ENCODE assay signal across 1 cellular context in the genomic region with DNA sequence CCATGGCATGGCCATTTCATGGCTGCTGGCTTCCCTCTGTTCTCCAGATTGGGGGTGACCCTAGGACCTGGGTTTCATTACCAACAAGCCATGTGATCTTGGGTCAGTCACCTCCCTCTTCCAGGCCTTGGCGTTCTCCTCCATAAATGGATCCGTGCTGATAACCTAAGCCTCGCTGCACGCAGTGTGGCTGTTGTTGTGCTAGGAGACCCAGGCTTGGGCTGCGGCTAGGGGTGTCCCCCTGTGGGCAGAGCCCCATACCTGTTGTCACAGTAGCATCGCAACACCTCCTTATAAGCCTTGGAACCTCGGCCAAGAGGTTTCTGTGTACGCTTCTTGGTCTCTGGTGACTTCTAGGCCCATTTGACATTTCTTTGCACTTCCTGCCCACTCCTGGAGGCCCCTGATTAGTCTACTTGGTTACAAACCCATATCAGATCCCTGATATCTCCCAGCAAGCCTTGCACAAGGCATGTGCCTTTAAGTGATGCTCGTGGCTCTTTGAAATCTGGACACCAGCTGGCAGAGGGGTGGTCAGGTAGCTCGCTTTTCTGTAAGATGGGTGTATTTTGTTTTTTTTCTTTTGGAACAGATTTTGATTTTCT.
TF ChIP-seq lines count a peak whose summit lies in the region.

No MANE protein-coding gene starts in this region.

TF ChIP-seq in K562, 482 proteins besides CTCF, POLR2A, EP300 and RAD21 (continues in another document):
- TF ChIP-seq SMARCA5 (IDR thresholded peaks at IDR 0.05) = no peak
- TF ChIP-seq L3MBTL2 (IDR thresholded peaks at IDR 0.05) = peak; percentile 67
- peak; percentile 65 for TF ChIP-seq DACH1 (IDR thresholded peaks at IDR 0.05; ENCODE audit: partially characterized antibody)
- TF ChIP-seq ZNF134 (CRISPR knock-in tag; conservative IDR thresholded peaks at IDR 0.05) = 0 out of 2 replicates have a peak, but pooled peaks have one; percentile 24
- 0 out of 4 replicates have a peak, but pooled peaks of 1 of the 2 experiments have one; percentile 10 for TF ChIP-seq KDM1A (IDR thresholded peaks at IDR 0.05)
- 0 out of 2 replicates have a peak, but pooled peaks have one; percentile 49 for TF ChIP-seq NR2C2 (CRISPR knock-in tag; IDR thresholded peaks at IDR 0.05)
- no peak for TF ChIP-seq NR2C2 (tag; IDR thresholded peaks at IDR 0.05)
- TF ChIP-seq, protein P1, sequence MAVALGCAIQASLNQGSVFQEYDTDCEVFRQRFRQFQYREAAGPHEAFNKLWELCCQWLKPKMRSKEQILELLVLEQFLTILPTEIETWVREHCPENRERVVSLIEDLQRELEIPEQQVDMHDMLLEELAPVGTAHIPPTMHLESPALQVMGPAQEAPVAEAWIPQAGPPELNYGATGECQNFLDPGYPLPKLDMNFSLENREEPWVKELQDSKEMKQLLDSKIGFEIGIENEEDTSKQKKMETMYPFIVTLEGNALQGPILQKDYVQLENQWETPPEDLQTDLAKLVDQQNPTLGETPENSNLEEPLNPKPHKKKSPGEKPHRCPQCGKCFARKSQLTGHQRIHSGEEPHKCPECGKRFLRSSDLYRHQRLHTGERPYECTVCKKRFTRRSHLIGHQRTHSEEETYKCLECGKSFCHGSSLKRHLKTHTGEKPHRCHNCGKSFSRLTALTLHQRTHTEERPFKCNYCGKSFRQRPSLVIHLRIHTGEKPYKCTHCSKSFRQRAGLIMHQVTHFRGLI (CRISPR knock-in tag; IDR thresholded peaks at IDR 0.05) = peak; percentile 13; the same call in 1 of the 2 replicates
- TF ChIP-seq, protein P2, sequence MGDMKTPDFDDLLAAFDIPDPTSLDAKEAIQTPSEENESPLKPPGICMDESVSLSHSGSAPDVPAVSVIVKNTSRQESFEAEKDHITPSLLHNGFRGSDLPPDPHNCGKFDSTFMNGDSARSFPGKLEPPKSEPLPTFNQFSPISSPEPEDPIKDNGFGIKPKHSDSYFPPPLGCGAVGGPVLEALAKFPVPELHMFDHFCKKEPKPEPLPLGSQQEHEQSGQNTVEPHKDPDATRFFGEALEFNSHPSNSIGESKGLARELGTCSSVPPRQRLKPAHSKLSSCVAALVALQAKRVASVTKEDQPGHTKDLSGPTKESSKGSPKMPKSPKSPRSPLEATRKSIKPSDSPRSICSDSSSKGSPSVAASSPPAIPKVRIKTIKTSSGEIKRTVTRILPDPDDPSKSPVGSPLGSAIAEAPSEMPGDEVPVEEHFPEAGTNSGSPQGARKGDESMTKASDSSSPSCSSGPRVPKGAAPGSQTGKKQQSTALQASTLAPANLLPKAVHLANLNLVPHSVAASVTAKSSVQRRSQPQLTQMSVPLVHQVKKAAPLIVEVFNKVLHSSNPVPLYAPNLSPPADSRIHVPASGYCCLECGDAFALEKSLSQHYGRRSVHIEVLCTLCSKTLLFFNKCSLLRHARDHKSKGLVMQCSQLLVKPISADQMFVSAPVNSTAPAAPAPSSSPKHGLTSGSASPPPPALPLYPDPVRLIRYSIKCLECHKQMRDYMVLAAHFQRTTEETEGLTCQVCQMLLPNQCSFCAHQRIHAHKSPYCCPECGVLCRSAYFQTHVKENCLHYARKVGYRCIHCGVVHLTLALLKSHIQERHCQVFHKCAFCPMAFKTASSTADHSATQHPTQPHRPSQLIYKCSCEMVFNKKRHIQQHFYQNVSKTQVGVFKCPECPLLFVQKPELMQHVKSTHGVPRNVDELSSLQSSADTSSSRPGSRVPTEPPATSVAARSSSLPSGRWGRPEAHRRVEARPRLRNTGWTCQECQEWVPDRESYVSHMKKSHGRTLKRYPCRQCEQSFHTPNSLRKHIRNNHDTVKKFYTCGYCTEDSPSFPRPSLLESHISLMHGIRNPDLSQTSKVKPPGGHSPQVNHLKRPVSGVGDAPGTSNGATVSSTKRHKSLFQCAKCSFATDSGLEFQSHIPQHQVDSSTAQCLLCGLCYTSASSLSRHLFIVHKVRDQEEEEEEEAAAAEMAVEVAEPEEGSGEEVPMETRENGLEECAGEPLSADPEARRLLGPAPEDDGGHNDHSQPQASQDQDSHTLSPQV (IDR thresholded peaks at IDR 0.05) = peak; percentile 61; the same call in 1 of the 2 replicates
- TF ChIP-seq TRIM24 (IDR thresholded peaks at IDR 0.05) = no peak
- TF ChIP-seq COPS2 (conservative IDR thresholded peaks at IDR 0.05) = no peak
- TF ChIP-seq ETV5 (CRISPR knock-in tag; IDR thresholded peaks at IDR 0.05; ENCODE audit: low read depth) = 0 out of 2 replicates have a peak, but pooled peaks have one; percentile 38
- TF ChIP-seq TEAD4 (IDR thresholded peaks at IDR 0.05; ENCODE audit: low read length) = 0 out of 2 replicates have a peak, but pooled peaks have one; percentile 16
- no peak for TF ChIP-seq TEAD4 (CRISPR knock-in tag; IDR thresholded peaks at IDR 0.05; ENCODE audit: borderline replicate concordance)
- TF ChIP-seq, protein P3, sequence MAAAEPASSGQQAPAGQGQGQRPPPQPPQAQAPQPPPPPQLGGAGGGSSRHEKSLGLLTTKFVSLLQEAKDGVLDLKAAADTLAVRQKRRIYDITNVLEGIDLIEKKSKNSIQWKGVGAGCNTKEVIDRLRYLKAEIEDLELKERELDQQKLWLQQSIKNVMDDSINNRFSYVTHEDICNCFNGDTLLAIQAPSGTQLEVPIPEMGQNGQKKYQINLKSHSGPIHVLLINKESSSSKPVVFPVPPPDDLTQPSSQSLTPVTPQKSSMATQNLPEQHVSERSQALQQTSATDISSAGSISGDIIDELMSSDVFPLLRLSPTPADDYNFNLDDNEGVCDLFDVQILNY (CRISPR knock-in tag; IDR thresholded peaks at IDR 0.05) = peak; percentile 56; the same call in 1 of the 2 replicates
- peak; percentile 31; the same call in 1 of the 2 replicates for TF ChIP-seq ZNF766 (CRISPR knock-in tag; conservative IDR thresholded peaks at IDR 0.05)
- TF ChIP-seq ESRRB (CRISPR knock-in tag; IDR thresholded peaks at IDR 0.05; ENCODE audit: borderline replicate concordance) = no peak
- TF ChIP-seq THRAP3 (IDR thresholded peaks at IDR 0.05; ENCODE audit: borderline replicate concordance) = no peak
- TF ChIP-seq, protein P4, sequence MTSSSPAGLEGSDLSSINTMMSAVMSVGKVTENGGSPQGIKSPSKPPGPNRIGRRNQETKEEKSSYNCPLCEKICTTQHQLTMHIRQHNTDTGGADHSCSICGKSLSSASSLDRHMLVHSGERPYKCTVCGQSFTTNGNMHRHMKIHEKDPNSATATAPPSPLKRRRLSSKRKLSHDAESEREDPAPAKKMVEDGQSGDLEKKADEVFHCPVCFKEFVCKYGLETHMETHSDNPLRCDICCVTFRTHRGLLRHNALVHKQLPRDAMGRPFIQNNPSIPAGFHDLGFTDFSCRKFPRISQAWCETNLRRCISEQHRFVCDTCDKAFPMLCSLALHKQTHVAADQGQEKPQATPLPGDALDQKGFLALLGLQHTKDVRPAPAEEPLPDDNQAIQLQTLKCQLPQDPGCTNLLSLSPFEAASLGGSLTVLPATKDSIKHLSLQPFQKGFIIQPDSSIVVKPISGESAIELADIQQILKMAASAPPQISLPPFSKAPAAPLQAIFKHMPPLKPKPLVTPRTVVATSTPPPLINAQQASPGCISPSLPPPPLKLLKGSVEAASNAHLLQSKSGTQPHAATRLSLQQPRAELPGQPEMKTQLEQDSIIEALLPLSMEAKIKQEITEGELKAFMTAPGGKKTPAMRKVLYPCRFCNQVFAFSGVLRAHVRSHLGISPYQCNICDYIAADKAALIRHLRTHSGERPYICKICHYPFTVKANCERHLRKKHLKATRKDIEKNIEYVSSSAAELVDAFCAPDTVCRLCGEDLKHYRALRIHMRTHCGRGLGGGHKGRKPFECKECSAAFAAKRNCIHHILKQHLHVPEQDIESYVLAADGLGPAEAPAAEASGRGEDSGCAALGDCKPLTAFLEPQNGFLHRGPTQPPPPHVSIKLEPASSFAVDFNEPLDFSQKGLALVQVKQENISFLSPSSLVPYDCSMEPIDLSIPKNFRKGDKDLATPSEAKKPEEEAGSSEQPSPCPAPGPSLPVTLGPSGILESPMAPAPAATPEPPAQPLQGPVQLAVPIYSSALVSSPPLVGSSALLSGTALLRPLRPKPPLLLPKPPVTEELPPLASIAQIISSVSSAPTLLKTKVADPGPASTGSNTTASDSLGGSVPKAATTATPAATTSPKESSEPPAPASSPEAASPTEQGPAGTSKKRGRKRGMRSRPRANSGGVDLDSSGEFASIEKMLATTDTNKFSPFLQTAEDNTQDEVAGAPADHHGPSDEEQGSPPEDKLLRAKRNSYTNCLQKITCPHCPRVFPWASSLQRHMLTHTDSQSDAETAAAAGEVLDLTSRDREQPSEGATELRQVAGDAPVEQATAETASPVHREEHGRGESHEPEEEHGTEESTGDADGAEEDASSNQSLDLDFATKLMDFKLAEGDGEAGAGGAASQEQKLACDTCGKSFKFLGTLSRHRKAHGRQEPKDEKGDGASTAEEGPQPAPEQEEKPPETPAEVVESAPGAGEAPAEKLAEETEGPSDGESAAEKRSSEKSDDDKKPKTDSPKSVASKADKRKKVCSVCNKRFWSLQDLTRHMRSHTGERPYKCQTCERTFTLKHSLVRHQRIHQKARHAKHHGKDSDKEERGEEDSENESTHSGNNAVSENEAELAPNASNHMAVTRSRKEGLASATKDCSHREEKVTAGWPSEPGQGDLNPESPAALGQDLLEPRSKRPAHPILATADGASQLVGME (CRISPR knock-in tag; IDR thresholded peaks at IDR 0.05) = 0 out of 2 replicates have a peak, but pooled peaks have one; percentile 37
- TF ChIP-seq, protein P5, sequence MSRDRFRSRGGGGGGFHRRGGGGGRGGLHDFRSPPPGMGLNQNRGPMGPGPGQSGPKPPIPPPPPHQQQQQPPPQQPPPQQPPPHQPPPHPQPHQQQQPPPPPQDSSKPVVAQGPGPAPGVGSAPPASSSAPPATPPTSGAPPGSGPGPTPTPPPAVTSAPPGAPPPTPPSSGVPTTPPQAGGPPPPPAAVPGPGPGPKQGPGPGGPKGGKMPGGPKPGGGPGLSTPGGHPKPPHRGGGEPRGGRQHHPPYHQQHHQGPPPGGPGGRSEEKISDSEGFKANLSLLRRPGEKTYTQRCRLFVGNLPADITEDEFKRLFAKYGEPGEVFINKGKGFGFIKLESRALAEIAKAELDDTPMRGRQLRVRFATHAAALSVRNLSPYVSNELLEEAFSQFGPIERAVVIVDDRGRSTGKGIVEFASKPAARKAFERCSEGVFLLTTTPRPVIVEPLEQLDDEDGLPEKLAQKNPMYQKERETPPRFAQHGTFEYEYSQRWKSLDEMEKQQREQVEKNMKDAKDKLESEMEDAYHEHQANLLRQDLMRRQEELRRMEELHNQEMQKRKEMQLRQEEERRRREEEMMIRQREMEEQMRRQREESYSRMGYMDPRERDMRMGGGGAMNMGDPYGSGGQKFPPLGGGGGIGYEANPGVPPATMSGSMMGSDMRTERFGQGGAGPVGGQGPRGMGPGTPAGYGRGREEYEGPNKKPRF (IDR thresholded peaks at IDR 0.05; ENCODE audit: low read depth, low read length) = no peak
- TF ChIP-seq ARID2 (IDR thresholded peaks at IDR 0.05) = no peak
- TF ChIP-seq, protein P6, sequence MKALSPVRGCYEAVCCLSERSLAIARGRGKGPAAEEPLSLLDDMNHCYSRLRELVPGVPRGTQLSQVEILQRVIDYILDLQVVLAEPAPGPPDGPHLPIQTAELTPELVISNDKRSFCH (CRISPR knock-in tag; IDR thresholded peaks at IDR 0.05) = no peak
- TF ChIP-seq, protein P6 (tag; IDR thresholded peaks at IDR 0.05) = 0 out of 2 replicates have a peak, but pooled peaks have one; percentile 42
- 0 out of 2 replicates have a peak, but pooled peaks have one; percentile 27 for TF ChIP-seq DPF2 (IDR thresholded peaks at IDR 0.05)
- TF ChIP-seq NR2C1 (IDR thresholded peaks at IDR 0.05) = no peak
- no peak for TF ChIP-seq NR2C1 (tag; IDR thresholded peaks at IDR 0.05)
- TF ChIP-seq, protein P7, sequence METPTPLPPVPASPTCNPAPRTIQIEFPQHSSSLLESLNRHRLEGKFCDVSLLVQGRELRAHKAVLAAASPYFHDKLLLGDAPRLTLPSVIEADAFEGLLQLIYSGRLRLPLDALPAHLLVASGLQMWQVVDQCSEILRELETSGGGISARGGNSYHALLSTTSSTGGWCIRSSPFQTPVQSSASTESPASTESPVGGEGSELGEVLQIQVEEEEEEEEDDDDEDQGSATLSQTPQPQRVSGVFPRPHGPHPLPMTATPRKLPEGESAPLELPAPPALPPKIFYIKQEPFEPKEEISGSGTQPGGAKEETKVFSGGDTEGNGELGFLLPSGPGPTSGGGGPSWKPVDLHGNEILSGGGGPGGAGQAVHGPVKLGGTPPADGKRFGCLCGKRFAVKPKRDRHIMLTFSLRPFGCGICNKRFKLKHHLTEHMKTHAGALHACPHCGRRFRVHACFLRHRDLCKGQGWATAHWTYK (CRISPR knock-in tag; IDR thresholded peaks at IDR 0.05) = 0 out of 2 replicates have a peak, but pooled peaks have one; percentile 10
- TF ChIP-seq CXXC5 (CRISPR knock-in tag; IDR thresholded peaks at IDR 0.05) = 0 out of 2 replicates have a peak, but pooled peaks have one; percentile 9
- peak; percentile 65 for TF ChIP-seq CBFA2T3 (IDR thresholded peaks at IDR 0.05)
- no peak for TF ChIP-seq DNMT1 (IDR thresholded peaks at IDR 0.05)
- 0 out of 2 replicates have a peak, but pooled peaks have one; percentile 41 for TF ChIP-seq ZNF311 (CRISPR knock-in tag; IDR thresholded peaks at IDR 0.05)
- TF ChIP-seq, protein P8, sequence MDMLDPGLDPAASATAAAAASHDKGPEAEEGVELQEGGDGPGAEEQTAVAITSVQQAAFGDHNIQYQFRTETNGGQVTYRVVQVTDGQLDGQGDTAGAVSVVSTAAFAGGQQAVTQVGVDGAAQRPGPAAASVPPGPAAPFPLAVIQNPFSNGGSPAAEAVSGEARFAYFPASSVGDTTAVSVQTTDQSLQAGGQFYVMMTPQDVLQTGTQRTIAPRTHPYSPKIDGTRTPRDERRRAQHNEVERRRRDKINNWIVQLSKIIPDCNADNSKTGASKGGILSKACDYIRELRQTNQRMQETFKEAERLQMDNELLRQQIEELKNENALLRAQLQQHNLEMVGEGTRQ (CRISPR knock-in tag; IDR thresholded peaks at IDR 0.05) = peak; percentile 12; the same call in 1 of the 2 replicates
- TF ChIP-seq ZNF316 (IDR thresholded peaks at IDR 0.05) = no peak
- 0 out of 2 replicates have a peak, but pooled peaks have one; percentile 77 for TF ChIP-seq KAT7 (CRISPR knock-in tag; IDR thresholded peaks at IDR 0.05; ENCODE audit: borderline replicate concordance)
- no peak for TF ChIP-seq TEAD1 (CRISPR knock-in tag; IDR thresholded peaks at IDR 0.05)
